ENCODE assay signal across 8 cellular contexts in the genomic region with DNA sequence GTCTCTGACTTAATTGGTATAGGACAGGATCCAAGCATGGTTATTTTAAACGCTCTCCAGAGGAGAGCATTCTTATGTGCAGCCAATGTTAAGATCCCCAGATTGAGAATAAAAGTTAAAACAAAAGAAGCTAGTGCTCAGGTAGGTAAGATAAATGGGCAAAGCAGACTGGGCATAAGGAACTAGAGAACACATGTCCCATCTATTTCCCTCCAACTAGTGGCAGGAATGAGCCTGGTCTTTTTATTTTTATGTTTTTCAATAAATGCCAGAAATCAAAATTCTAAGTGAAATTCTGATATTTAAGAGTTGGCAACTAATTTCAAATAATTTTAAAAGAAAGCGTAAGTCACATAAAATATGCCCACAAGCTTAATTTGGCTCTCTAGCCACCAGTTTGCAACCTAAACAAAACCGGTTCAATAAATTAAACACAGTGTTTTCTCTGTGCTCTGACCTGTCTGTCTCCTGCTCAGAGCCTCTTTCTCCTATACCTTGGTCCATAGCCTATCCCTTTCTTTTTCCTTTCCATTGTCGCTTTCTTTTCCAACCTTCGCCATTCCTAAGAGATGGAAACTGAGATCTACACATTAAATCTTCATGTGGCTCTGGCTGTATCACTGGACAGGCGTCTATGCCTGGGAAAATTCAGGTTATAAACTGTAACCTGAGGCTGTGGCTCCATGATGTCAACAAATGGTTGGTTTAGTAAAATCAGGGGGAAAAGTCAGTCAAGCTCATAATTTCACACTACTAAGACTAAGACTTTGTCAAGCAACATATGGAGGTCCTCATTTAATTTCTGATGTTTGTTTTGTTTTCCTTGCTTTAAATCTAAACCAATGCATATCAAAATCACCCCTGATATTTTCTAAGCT. TPM values are rescaled to one million over a fixed set of nuclear protein-coding genes. Genes with fewer than 3 reads are reported as not detected.
DNase-seq lines count a peak whose midpoint lies in the region; ATAC-seq and TF ChIP-seq lines count a peak whose summit lies in the region.

No MANE protein-coding gene starts in this region.

- H3K79me2 ChIP-seq in GM23338 (replicated peaks; ENCODE audit: insufficient read depth) = peaks cover 100% of the 10 kb centered on the region

- H3K27me3 ChIP-seq in AG04450 (ENCODE audit: control insufficient read depth, insufficient read depth, low read length) = no peaks in the 10 kb centered on the region
- no peaks in the 10 kb centered on the region for H3K27me3 ChIP-seq in GM23338 (ENCODE audit: insufficient read depth)
- no peaks in the 10 kb centered on the region for H3K27me3 ChIP-seq in adipocyte (replicated peaks; ENCODE audit: control insufficient read depth, insufficient read depth, low read length)
- no peaks in the 10 kb centered on the region for H3K27me3 ChIP-seq in colonic mucosa

- no peaks in the 10 kb centered on the region for H3K9me2 ChIP-seq in GM23338 (ENCODE audit: insufficient read depth)

- H3K9me3 Mint-ChIP-seq in GM23338 = no peaks in the 10 kb centered on the region

- H3K9me3 ChIP-seq in AG04450 (ENCODE audit: control insufficient read depth, insufficient read depth, low read length) = peaks cover under 1% of the 10 kb centered on the region; the same call in 1 of the 2 replicates
- H3K9me3 ChIP-seq in adipocyte (ENCODE audit: control insufficient read depth, low read length) = no peaks in the 10 kb centered on the region
- no peaks in the 10 kb centered on the region for H3K9me3 ChIP-seq in colonic mucosa

- peak overlapping the region; percentile 28 for H3K4me2 ChIP-seq in GM23338

- H3K27ac Mint-ChIP-seq in GM23338 = peak overlapping the region; percentile 20

- H3F3A ChIP-seq in GM23338 (replicated peaks; ENCODE audit: low read depth) = no peaks in the 10 kb centered on the region

- H4K20me1 ChIP-seq in GM23338 (replicated peaks; ENCODE audit: insufficient read depth) = peaks cover 35% of the 10 kb centered on the region

- no peak for ATAC-seq in GM23338

- H3K4me3 ChIP-seq in AG04450 (ENCODE audit: low read depth, low read length) (no peak overlapping the region), GM23338 (peak overlapping the region; percentile 90), adipocyte (ENCODE audit: low read length) (peak overlapping the region; percentile 16), colonic mucosa (no peak overlapping the region)

- DNase-seq in AG04450 (ENCODE audit: low read depth, low spot score) (no peak), GM23338 (ENCODE audit: low spot score) (peak; percentile 47), adipocyte (ENCODE audit: low read depth) (no peak), left kidney (ENCODE audit: low read depth, low spot score) (peak; percentile 74), colonic mucosa (no peak), NCI-H524 (lab: John Stamatoyannopoulos, UW) (no peak), iPS-NIHi11 (ENCODE audit: low spot score) (no peak), HPDE6-E6E7 (ENCODE audit: extremely low spot score) (no peak)

- intact Hi-C loops in colonic mucosa (cut with DNase I) = loop anchor here (10.0 kb wide), 1 partner anchor 109 kb away; no protein-coding TSS in a partner anchor

- no peaks in the 10 kb centered on the region for H3K27me3 Mint-ChIP-seq in GM23338 (ENCODE audit: insufficient read depth, low read depth, poor library complexity)

- H3K27ac ChIP-seq in AG04450 (ENCODE audit: low read depth, low read length) = no peak overlapping the region
- H3K27ac ChIP-seq in GM23338 (ENCODE audit: low read depth) = peak overlapping the region; percentile 90
- no peak overlapping the region for H3K27ac ChIP-seq in colonic mucosa

- H2AFZ ChIP-seq in GM23338 = no peak overlapping the region

- POLR2A ChIA-PET in AG04450 (lab: Yijun Ruan, JAX) = no interaction called here

- TF ChIP-seq CTCF in AG04450 (IDR thresholded peaks at IDR 0.05; ENCODE audit: low read depth, low read length) = peak; percentile 40
- peak; percentile 19 to 62; a peak in 3 of 4 replicates for TF ChIP-seq CTCF in GM23338 (conservative IDR thresholded peaks at IDR 0.05; ENCODE audit: low read depth in 2 of 2)
- no peak for TF ChIP-seq CTCF in colonic mucosa (IDR thresholded peaks at IDR 0.05)

- H3K36me3 ChIP-seq in GM23338 (ENCODE audit: insufficient read depth) = no peaks in the 10 kb centered on the region
- no peaks in the 10 kb centered on the region for H3K36me3 ChIP-seq in adipocyte (ENCODE audit: control insufficient read depth, insufficient read depth, low read length, severe bottlenecking)
- no peaks in the 10 kb centered on the region for H3K36me3 ChIP-seq in colonic mucosa

- H3K4me1 ChIP-seq in GM23338 (ENCODE audit: insufficient read depth) = peaks cover 64% of the 10 kb centered on the region
- peaks cover 38% of the 10 kb centered on the region for H3K4me1 ChIP-seq in adipocyte (ENCODE audit: control insufficient read depth, insufficient read depth, low read length)
- no peaks in the 10 kb centered on the region for H3K4me1 ChIP-seq in colonic mucosa

- CTCF ChIA-PET in AG04450 (lab: Charles Lee) = interaction anchor here (1.0 to 1.9 kb wide), 4 partner anchors 13 to 138 kb away, joined by 3 to 8 read pairs (median 4); no protein-coding TSS in a partner anchor

- H3K9ac ChIP-seq in adipocyte (ENCODE audit: low read length) = peak overlapping the region; percentile 8
- H3K9ac ChIP-seq in colonic mucosa (ENCODE audit: low read depth in 2 of 2, low read length in 2 of 2) = no peak overlapping the region

- H3K36me3 Mint-ChIP-seq in GM23338 (ENCODE audit: low read depth) = peaks cover 5% of the 10 kb centered on the region; the same call in 2 of the 3 replicates

- H3K4me1 Mint-ChIP-seq in GM23338 = peaks cover 15% of the 10 kb centered on the region; the same call in 2 of the 3 replicates

- peak overlapping the region; percentile 54 for H3K4me3 Mint-ChIP-seq in GM23338

TF ChIP-seq in GM23338, 12 proteins besides CTCF, POLR2A, EP300 and RAD21 (continues in another document):
- no peak for TF ChIP-seq ZNF331 (CRISPR knock-in tag; IDR thresholded peaks at IDR 0.05; ENCODE audit: low read depth)
- TF ChIP-seq ZNF114 (CRISPR knock-in tag; IDR thresholded peaks at IDR 0.05) = no peak
- TF ChIP-seq, protein P1, sequence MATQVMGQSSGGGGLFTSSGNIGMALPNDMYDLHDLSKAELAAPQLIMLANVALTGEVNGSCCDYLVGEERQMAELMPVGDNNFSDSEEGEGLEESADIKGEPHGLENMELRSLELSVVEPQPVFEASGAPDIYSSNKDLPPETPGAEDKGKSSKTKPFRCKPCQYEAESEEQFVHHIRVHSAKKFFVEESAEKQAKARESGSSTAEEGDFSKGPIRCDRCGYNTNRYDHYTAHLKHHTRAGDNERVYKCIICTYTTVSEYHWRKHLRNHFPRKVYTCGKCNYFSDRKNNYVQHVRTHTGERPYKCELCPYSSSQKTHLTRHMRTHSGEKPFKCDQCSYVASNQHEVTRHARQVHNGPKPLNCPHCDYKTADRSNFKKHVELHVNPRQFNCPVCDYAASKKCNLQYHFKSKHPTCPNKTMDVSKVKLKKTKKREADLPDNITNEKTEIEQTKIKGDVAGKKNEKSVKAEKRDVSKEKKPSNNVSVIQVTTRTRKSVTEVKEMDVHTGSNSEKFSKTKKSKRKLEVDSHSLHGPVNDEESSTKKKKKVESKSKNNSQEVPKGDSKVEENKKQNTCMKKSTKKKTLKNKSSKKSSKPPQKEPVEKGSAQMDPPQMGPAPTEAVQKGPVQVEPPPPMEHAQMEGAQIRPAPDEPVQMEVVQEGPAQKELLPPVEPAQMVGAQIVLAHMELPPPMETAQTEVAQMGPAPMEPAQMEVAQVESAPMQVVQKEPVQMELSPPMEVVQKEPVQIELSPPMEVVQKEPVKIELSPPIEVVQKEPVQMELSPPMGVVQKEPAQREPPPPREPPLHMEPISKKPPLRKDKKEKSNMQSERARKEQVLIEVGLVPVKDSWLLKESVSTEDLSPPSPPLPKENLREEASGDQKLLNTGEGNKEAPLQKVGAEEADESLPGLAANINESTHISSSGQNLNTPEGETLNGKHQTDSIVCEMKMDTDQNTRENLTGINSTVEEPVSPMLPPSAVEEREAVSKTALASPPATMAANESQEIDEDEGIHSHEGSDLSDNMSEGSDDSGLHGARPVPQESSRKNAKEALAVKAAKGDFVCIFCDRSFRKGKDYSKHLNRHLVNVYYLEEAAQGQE (IDR thresholded peaks at IDR 0.05; ENCODE audit: unreplicated experiment) = no peak
- no peak for TF ChIP-seq CREB1 (CRISPR knock-in tag; IDR thresholded peaks at IDR 0.05; ENCODE audit: low read depth)
- TF ChIP-seq STAT1 (IDR thresholded peaks at IDR 0.05; ENCODE audit: unreplicated experiment) = no peak
- no peak for TF ChIP-seq ETS1 (IDR thresholded peaks at IDR 0.05)
- TF ChIP-seq EZH2phosphoT487 (IDR thresholded peaks at IDR 0.05; ENCODE audit: unreplicated experiment) = no peak
- TF ChIP-seq POLR2AphosphoS5 (IDR thresholded peaks at IDR 0.05; ENCODE audit: low read depth) = no peak
- TF ChIP-seq EZH2 (IDR thresholded peaks at IDR 0.05; ENCODE audit: low read depth, unreplicated experiment) = no peak

RNA-seq across cellular contexts. Expression of gene SLC38A1, which starts 5.5 kb away (rescaled TPM):
- polyA plus RNA-seq in AG04450 (2011; rRNA removed) = 96.9 and 136 TPM in 2 replicates
- 122 and 177 TPM in 2 replicates for polyA minus RNA-seq in AG04450 (2011; rRNA and poly(A)+ RNA removed)
- total RNA-seq in GM23338 (2014; rRNA removed; shearing (Covaris generic)) = 234 and 281 TPM in 2 replicates
- 91.1 and 114 TPM in 2 replicates for polyA plus RNA-seq in GM23338 (2016; fragmentation: Nextera tagmentation; extraction: Ambion mirVana)
- 100 to 1,000 TPM; 117 to 118 TPM for total RNA-seq in colonic mucosa

Comparison
In these comparisons a context has a peak if more than half of its experiments do, and no peak if none do; other contexts are left out.
1. DNase-seq: peak in GM23338 (single experiment) and left kidney (single experiment); none in AG04450 (single experiment), adipocyte (single experiment), colonic mucosa (single experiment), NCI-H524 (0 of 2), iPS-NIHi11 (single experiment) and HPDE6-E6E7 (single experiment).
2. H3K4me3 ChIP-seq: peak in GM23338 (single experiment) and adipocyte (single experiment); none in AG04450 (single experiment) and colonic mucosa (single experiment).